ENCODE assay signal across 10 cellular contexts in genomic region chr2:26184086-26184485, GRCh38. TPM values are rescaled to one million over a fixed set of nuclear protein-coding genes. Genes with fewer than 3 reads are reported as not detected.
DNase-seq lines count a peak whose midpoint lies in the region; TF ChIP-seq lines count a peak whose summit lies in the region.
"Had no signal": no experiment of that assay in that cellular context is flagged by ENCODE, and none has a peak within 500 bp of the region (broad histone marks: within the 10 kb centered on the region; RNA-seq: fewer than 3 reads in every experiment).

No MANE protein-coding gene starts in this region.

- H3K27me3 Mint-ChIP-seq in IgD-negative memory B cell (peaks cover 12% of the 10 kb centered on the region), neural progenitor cell (ENCODE audit: insufficient read depth, low read depth) (peaks cover 9% of the 10 kb centered on the region)

- H4K20me1 ChIP-seq in neural progenitor cell (ENCODE audit: low read depth): peaks cover 44% of the 10 kb centered on the region

- no peak overlapping the region for H2AFZ ChIP-seq in neural progenitor cell (replicated peaks)

- H3K4me3 Mint-ChIP-seq in IgD-negative memory B cell (peak overlapping the region; percentile 16 to 88 (median 66)), neural progenitor cell (peak overlapping the region; percentile 1)

- H3K9ac ChIP-seq in neural progenitor cell: no peak overlapping the region

- peak overlapping the region; percentile 60 for H3K4me3 ChIP-seq in AG04450 (ENCODE audit: low read depth, low read length)
- H3K4me3 ChIP-seq in epithelial cell of esophagus (ENCODE audit: low read length): peak overlapping the region; percentile 38
- no peak overlapping the region for H3K4me3 ChIP-seq in neural progenitor cell

- no peak for TF ChIP-seq CTCF in AG04450 (IDR thresholded peaks at IDR 0.05; ENCODE audit: low read depth, low read length)
- TF ChIP-seq CTCF in epithelial cell of esophagus (IDR thresholded peaks at IDR 0.05; ENCODE audit: insufficient read depth, low read depth, low read length, missing control alignments): no peak
- no peak for TF ChIP-seq CTCF in neural progenitor cell (IDR thresholded peaks at IDR 0.05)

- no peaks in the 10 kb centered on the region for H3K9me3 Mint-ChIP-seq in IgD-negative memory B cell
- H3K9me3 Mint-ChIP-seq in neural progenitor cell: peaks cover 3% of the 10 kb centered on the region

- H3K4me1 ChIP-seq in neural progenitor cell: peaks cover 10% of the 10 kb centered on the region

- POLR2A ChIA-PET in AG04450 (lab: Yijun Ruan, JAX): interaction anchor here (0.6 kb wide), 1 partner anchor 93 kb away, joined by 4 read pairs; no protein-coding TSS in a partner anchor

- H3F3A ChIP-seq in neural progenitor cell (ENCODE audit: low read depth): peaks cover 16% of the 10 kb centered on the region

- DNase-seq in AG04450 (ENCODE audit: low read depth, low spot score) (no peak), epithelial cell of esophagus (ENCODE audit: low read depth) (no peak), neural progenitor cell (ENCODE audit: low spot score) (no peak), GM03348 (ENCODE audit: low spot score) (no peak), caudate nucleus (lab: John Stamatoyannopoulos, UW) (no peak), SKM-1 (lab: John Stamatoyannopoulos, UW; ENCODE audit: unreplicated experiment) (no peak)
- DNase-seq in stimulated activated CD4-positive, alpha-beta T cell treated with anti-CD3 and anti-CD28 coated beads, Interleukin-2, amount 100 ng/mL, for 24 hours: no peak
- DNase-seq: NCI-H446 had no signal

- H3K27ac Mint-ChIP-seq in IgD-negative memory B cell (no peak overlapping the region), neural progenitor cell (no peak overlapping the region)

- CTCF ChIA-PET in AG04450 (lab: Charles Lee): interaction anchor here (0.5 to 2.6 kb wide), 8 partner anchors 8 to 826 kb away, joined by 3 to 19 read pairs (median 4); no protein-coding TSS in a partner anchor

- H3K36me3 Mint-ChIP-seq in IgD-negative memory B cell (no peaks in the 10 kb centered on the region), neural progenitor cell (peaks cover 12% of the 10 kb centered on the region)

- H3K4me1 Mint-ChIP-seq in IgD-negative memory B cell (peaks cover 0 to 16% (median 8%) of the 10 kb centered on the region in 3 donors), neural progenitor cell (peaks cover 21% of the 10 kb centered on the region)

- no peak overlapping the region for H3K27ac ChIP-seq in AG04450 (ENCODE audit: low read depth, low read length)
- no peak overlapping the region for H3K27ac ChIP-seq in neural progenitor cell
- H3K27ac ChIP-seq in caudate nucleus (ENCODE audit: low read depth, low read length): no peak overlapping the region
- H3K27ac ChIP-seq: VCaP had no signal

- no peaks in the 10 kb centered on the region for H3K79me2 ChIP-seq in neural progenitor cell (ENCODE audit: low read depth)

- no peaks in the 10 kb centered on the region for H3K27me3 ChIP-seq in AG04450 (ENCODE audit: control insufficient read depth, insufficient read depth, low read length)
- peaks cover 33% of the 10 kb centered on the region for H3K27me3 ChIP-seq in neural progenitor cell

- H3K36me3 ChIP-seq in neural progenitor cell: no peaks in the 10 kb centered on the region

- H3K9me3 ChIP-seq in AG04450 (ENCODE audit: control insufficient read depth, insufficient read depth, low read length): no peaks in the 10 kb centered on the region
- H3K9me3 ChIP-seq in neural progenitor cell (ENCODE audit: low read depth): no peaks in the 10 kb centered on the region

- peak overlapping the region; percentile 80 for H3K4me2 ChIP-seq in neural progenitor cell

RNA-seq across cellular contexts. Expression of gene GAREM2, which starts 11.2 kb away (rescaled TPM):
- polyA plus RNA-seq in AG04450 (2011; rRNA removed) (2.8 and 3.1 TPM in 2 replicates), IgD-negative memory B cell (0.19 TPM)
- 2.2 and 3.5 TPM in 2 replicates for polyA minus RNA-seq in AG04450 (2011; rRNA and poly(A)+ RNA removed)
- 15.1 and 20.0 TPM in 2 replicates for total RNA-seq in neural progenitor cell (ENCODE audit: low replicate concordance)
